20 cellular contexts compared by ENCODE assay signal in genomic region chr12:52015393-52016081, GRCh38. TPM values are rescaled to one million over a fixed set of nuclear protein-coding genes. Genes with fewer than 3 reads are reported as not detected.
DNase-seq lines count a peak whose midpoint lies in the region; ATAC-seq lines count a peak whose summit lies in the region.
"Had no signal": no experiment of that assay in that cellular context is flagged by ENCODE, and none has a peak within 500 bp of the region (broad histone marks: within the 10 kb centered on the region; RNA-seq: fewer than 3 reads in every experiment).

No MANE protein-coding gene starts in this region.

- ATAC-seq in T-helper 17 cell (no peak), sciatic nerve (peak; percentile 30)
- ATAC-seq: activated CD8-positive, alpha-beta T cell treated with anti-CD3 and anti-CD28 coated beads for 36 hours; activated T-cell treated with anti-CD3 and anti-CD28 coated beads, Interleukin-2, amount 50 U/mL, for 72 hours; pancreas had no signal

- peaks cover 18% of the 10 kb centered on the region for H3K4me1 ChIP-seq in iPS-18a (ENCODE audit: control insufficient read depth, low read depth, low read length)
- H3K4me1 ChIP-seq in effector memory CD4-positive, alpha-beta T cell (ENCODE audit: control insufficient read depth, insufficient read depth, low read length, poor library complexity, severe bottlenecking) = peaks cover under 1% of the 10 kb centered on the region

- H3K27me3 Mint-ChIP-seq in T-helper 17 cell = no peaks in the 10 kb centered on the region
- H3K27me3 Mint-ChIP-seq: activated CD8-positive, alpha-beta T cell treated with anti-CD3 and anti-CD28 coated beads for 36 hours; T-cell had no signal

- H3K27me3 ChIP-seq in H7 (ENCODE audit: control insufficient read depth, insufficient read depth, low read length) = peaks cover 25% of the 10 kb centered on the region
- H3K27me3 ChIP-seq in iPS-18a (ENCODE audit: control insufficient read depth, insufficient read depth, low read length) = peaks cover 33% of the 10 kb centered on the region
- H3K27me3 ChIP-seq in effector memory CD4-positive, alpha-beta T cell (replicated peaks; ENCODE audit: control insufficient read depth, insufficient read depth, low read length, poor library complexity, severe bottlenecking) = no peaks in the 10 kb centered on the region
- H3K27me3 ChIP-seq: pancreas, thyroid gland had no signal

- no peaks in the 10 kb centered on the region for H3K36me3 Mint-ChIP-seq in T-helper 17 cell (ENCODE audit: low read depth)

- no peak overlapping the region for H3K4me3 Mint-ChIP-seq in T-helper 17 cell
- H3K4me3 Mint-ChIP-seq: activated CD8-positive, alpha-beta T cell treated with anti-CD3 and anti-CD28 coated beads for 36 hours; activated T-cell treated with anti-CD3 and anti-CD28 coated beads, Interleukin-2, amount 50 U/mL, for 72 hours had no signal

- H3K9ac ChIP-seq in iPS-18a (ENCODE audit: low read length) = no peak overlapping the region

- DNase-seq in H7 (no peak), T-helper 17 cell (no peak), sciatic nerve (ENCODE audit: low spot score) (no peak), NCI-H2107 treated with DMSO at 0.1 percent for 48 hours (lab: John Stamatoyannopoulos, UW; ENCODE audit: unreplicated experiment) (no peak)
- no peak for DNase-seq in effector memory CD4-positive, alpha-beta T cell
- DNase-seq in activated naive CD4-positive, alpha-beta T cell treated with Interleukin-2 at 50 U/mL for 16 hours = no peak
- DNase-seq: activated CD8-positive, alpha-beta T cell treated with anti-CD3 and anti-CD28 coated beads for 36 hours; activated T-cell treated with anti-CD3 and anti-CD28 coated beads, Interleukin-2, amount 50 U/mL, for 72 hours; DMS53; effector CD4-positive, alpha-beta T cell; left colon; NCI-H146; NCI-H446 treated with DMSO at 0.1 percent for 48 hours; Right ventricle myocardium superior; stimulated activated CD4-positive, alpha-beta T cell treated with anti-CD3 and anti-CD28 coated beads, Interleukin-4, amount 100 ng/mL, for 1 hour; T-cell; thyroid gland; WERI-Rb-1 had no signal

- peak overlapping the region; percentile 5; the same call in 1 of the 2 replicates for H3K4me3 ChIP-seq in H7 (ENCODE audit: insufficient read depth, low read depth, low read length)
- peak overlapping the region; percentile 6 for H3K4me3 ChIP-seq in iPS-18a (ENCODE audit: low read length)
- H3K4me3 ChIP-seq in effector memory CD4-positive, alpha-beta T cell (ENCODE audit: insufficient read depth, low read depth, low read length, poor library complexity, severe bottlenecking) = no peak overlapping the region
- H3K4me3 ChIP-seq: pancreas, thyroid gland had no signal

- H3K36me3 ChIP-seq in H7 (replicated peaks; ENCODE audit: control insufficient read depth, insufficient read depth, low read length) (no peaks in the 10 kb centered on the region), iPS-18a (ENCODE audit: control insufficient read depth, low read depth, low read length) (no peaks in the 10 kb centered on the region)
- H3K36me3 ChIP-seq in effector memory CD4-positive, alpha-beta T cell (ENCODE audit: control insufficient read depth, insufficient read depth, low read length) = peaks cover 46% of the 10 kb centered on the region
- H3K36me3 ChIP-seq: thyroid gland had no signal

- intact Hi-C loops in sciatic nerve (cut with DNase I) = no loop called here

- peak overlapping the region; percentile 81 for H3K27ac Mint-ChIP-seq in T-helper 17 cell
- H3K27ac Mint-ChIP-seq: activated CD8-positive, alpha-beta T cell treated with anti-CD3 and anti-CD28 coated beads for 36 hours; activated T-cell treated with anti-CD3 and anti-CD28 coated beads, Interleukin-2, amount 50 U/mL, for 72 hours had no signal

- H3K9me3 ChIP-seq in T-helper 17 cell (ENCODE audit: control insufficient read depth, low read length, poor library complexity, severe bottlenecking) = no peaks in the 10 kb centered on the region
- no peaks in the 10 kb centered on the region for H3K9me3 ChIP-seq in iPS-18a (ENCODE audit: control insufficient read depth, low read depth, low read length)
- no peaks in the 10 kb centered on the region for H3K9me3 ChIP-seq in effector memory CD4-positive, alpha-beta T cell (ENCODE audit: control insufficient read depth, low read length)
- H3K9me3 ChIP-seq: pancreas, thyroid gland had no signal

- H3K27ac ChIP-seq in iPS-18a (ENCODE audit: low read length) = no peak overlapping the region
- no peak overlapping the region for H3K27ac ChIP-seq in effector memory CD4-positive, alpha-beta T cell (ENCODE audit: insufficient read depth, low read length, poor library complexity, severe bottlenecking)
- H3K27ac ChIP-seq: pancreas, thyroid gland, WERI-Rb-1 had no signal

- H3K4me1 Mint-ChIP-seq in T-helper 17 cell = peaks cover 18% of the 10 kb centered on the region

RNA-seq across cellular contexts. Expression of gene TAMALIN, which starts 8.8 kb away (rescaled TPM):
- total RNA-seq in H7 (2014; rRNA removed; shearing (Covaris generic)) = 2.2 and 3.6 TPM in 2 replicates
- 100 to 1,000 TPM; 491 to 562 TPM for total RNA-seq in T-helper 17 cell
- 124 TPM for total RNA-seq in sciatic nerve

RNA-seq across cellular contexts. Expression of gene NR4A1, which starts 35.7 kb away (rescaled TPM):
- total RNA-seq in H7 (2014; rRNA removed; shearing (Covaris generic)) = 11.8 and 29.6 TPM in 2 replicates
- total RNA-seq in T-helper 17 cell (100 to 1,000 TPM in 1 of 2 donors, 10 to 100 TPM in 1; 79.2 to 133 TPM), sciatic nerve (688 TPM)

RNA-seq across cellular contexts. Expression of gene ATG101, which starts 54.2 kb away (rescaled TPM):
- 67.3 and 75.7 TPM in 2 replicates for total RNA-seq in H7 (2014; rRNA removed; shearing (Covaris generic))
- total RNA-seq in T-helper 17 cell (10 to 100 TPM; 22.0 to 30.2 TPM), sciatic nerve (28.2 TPM)

Comparison
In these comparisons a context has a peak if more than half of its experiments do, and no peak if none do; other contexts are left out.
1. RNA of gene TAMALIN, which starts 8.8 kb away (total RNA-seq): 491 to 562 TPM in T-helper 17 cell and 124 TPM in sciatic nerve (single experiment); 2.2 to 3.6 TPM in H7; every median in the first group is over 10 times any median in the second.